Comparison of ENCODE assay signal across 8 cellular contexts in genomic region chr2:136116813-136117390, GRCh38. TPM values are rescaled to one million over a fixed set of nuclear protein-coding genes. Genes with fewer than 3 reads are reported as not detected.
DNase-seq lines count a peak whose midpoint lies in the region; ATAC-seq, FAIRE-seq and TF ChIP-seq lines count a peak whose summit lies in the region.

No MANE protein-coding gene starts in this region.

- no peak for TF ChIP-seq CTCF in HCT116 (IDR thresholded peaks at IDR 0.05 in 2 of 3, conservative IDR thresholded peaks at IDR 0.05 in 1 of 3; ENCODE audit: borderline replicate concordance in 1 of 3, insufficient read depth in 1 of 3, low read depth in 2 of 3, low read length in 2 of 3)
- no peak for TF ChIP-seq CTCF in heart left ventricle (IDR thresholded peaks at IDR 0.05)
- TF ChIP-seq CTCF in gastrocnemius medialis (IDR thresholded peaks at IDR 0.05 in 4 of 5, conservative IDR thresholded peaks at IDR 0.05 in 1 of 5) = no peak

- no peaks in the 10 kb centered on the region for H3K79me2 ChIP-seq in HCT116 (ENCODE audit: insufficient read depth, low read length)

- CTCF ChIA-PET in HCT116 (lab: Charles Lee) = no interaction called here

- H3K4me1 Mint-ChIP-seq in activated T-helper 2 cell treated with anti-CD3 and anti-CD28 coated beads, Interferon-gamma antibody, Interleukin-2, Interleukin-4, amounts not matched to agents 10 μg/mL and 5 μg/mL and 100 μg/mL, durations not matched to agents 14 hours and 24 hours and 36 hours (ENCODE audit: low read depth) = peaks cover 51% of the 10 kb centered on the region

- H3K4me2 ChIP-seq in HCT116 (ENCODE audit: low read length) = peak overlapping the region; percentile 90

- BruUV-seq in HCT116 (replicated peaks; lab: Mats Ljungman, UMichigan) = no TSS peak

- RAD21 ChIA-PET in HCT116 (lab: Charles Lee; ENCODE audit: low non-redundant PET in 1 of 2, low total read pairs in 2 of 2, uncharacterized antibody in 2 of 2, unreplicated experiment in 2 of 2) = no interaction called here

- H3K4me1 ChIP-seq in HCT116 (ENCODE audit: control insufficient read depth in 1 of 2, insufficient read depth in 2 of 2, low read length in 2 of 2) (peaks cover 11 to 28% of the 10 kb centered on the region in 2 experiments; a peak in 3 of 4 replicates), heart left ventricle (peaks cover 0 to 64% (median 19%) of the 10 kb centered on the region in 12 donors), gastrocnemius medialis (peaks cover 4 to 34% of the 10 kb centered on the region in 2 donors)

- ATAC-seq in HCT116 (peak; percentile 63), heart left ventricle (no peak), gastrocnemius medialis (no peak)

- H3K9me3 Mint-ChIP-seq in activated T-helper 2 cell treated with anti-CD3 and anti-CD28 coated beads, Interferon-gamma antibody, Interleukin-2, Interleukin-4, amounts not matched to agents 10 μg/mL and 5 μg/mL and 100 μg/mL, durations not matched to agents 14 hours and 24 hours and 36 hours = no peaks in the 10 kb centered on the region

- no peak overlapping the region; the same call in 1 of the 2 replicates for H3K27ac ChIP-seq in HCT116 (ENCODE audit: low read depth, low read length)
- peak overlapping the region in 10 of 12 donors; percentile 1 to 91 (median 57) for H3K27ac ChIP-seq in heart left ventricle
- H3K27ac ChIP-seq in gastrocnemius medialis = peak overlapping the region in 1 of 4 donors; percentile 57

- peak overlapping the region; percentile 64 for H2AFZ ChIP-seq in HCT116 (ENCODE audit: low read depth, low read length, poor library complexity, severe bottlenecking)

- intact Hi-C loops in HCT116 (cut with micrococcal nuclease) = loop anchor here (10.0 kb wide), 1 partner anchor 202 kb away; no protein-coding TSS in a partner anchor
- intact Hi-C loops in activated T-helper 2 cell treated with anti-CD3 and anti-CD28 coated beads, Interferon-gamma antibody, Interleukin-2, Interleukin-4, amounts not matched to agents 10 μg/mL and 5 μg/mL and 100 μg/mL, durations not matched to agents 14 hours and 24 hours and 36 hours (cut with micrococcal nuclease) = loop anchor here (1.0 to 10.0 kb wide), 8 partner anchors 60 to 1200 kb away; partner anchors contain the start of genes CCNT2, DARS1, MCM6 and RAB3GAP1
- intact Hi-C loops in heart left ventricle (cut with DNase I) = loop anchor here in 8 of 10 donors (2.0 to 10.0 kb wide), 11 partner anchors 90 to 265 kb away; partner anchors contain the start of gene DARS1 (in 2 of the 8)
- intact Hi-C loops in gastrocnemius medialis (cut with DNase I; ENCODE audit: low total_unique reads) = loop anchor here (5.0 to 10.0 kb wide), 3 partner anchors 102 to 268 kb away; no protein-coding TSS in a partner anchor

- H3K27me3 ChIP-seq in HCT116 (ENCODE audit: insufficient read depth, low read length) = peaks cover 66% of the 10 kb centered on the region
- peaks cover 0 to 47% (median 31%) of the 10 kb centered on the region in 9 donors for H3K27me3 ChIP-seq in heart left ventricle
- peaks cover 40 to 92% (median 64%) of the 10 kb centered on the region in 3 donors for H3K27me3 ChIP-seq in gastrocnemius medialis

- TF ChIP-seq POLR2A in HCT116 (IDR thresholded peaks at IDR 0.05; ENCODE audit: borderline replicate concordance, extremely low read depth, insufficient read depth, insufficient read length) = no peak
- TF ChIP-seq POLR2A in heart left ventricle (IDR thresholded peaks at IDR 0.05) = no peak
- no peak for TF ChIP-seq POLR2A in gastrocnemius medialis (IDR thresholded peaks at IDR 0.05)

- H3K9ac ChIP-seq in HCT116 (ENCODE audit: low read length) = no peak overlapping the region

- peak overlapping the region; percentile 44 to 59 for H3K4me3 ChIP-seq in HCT116 (replicated peaks in 1 of 2; ENCODE audit: low read depth in 1 of 2, low read length in 2 of 2)
- peak overlapping the region; percentile 33 to 82 (median 60) for H3K4me3 ChIP-seq in heart left ventricle
- peak overlapping the region; percentile 48 to 67 (median 56) for H3K4me3 ChIP-seq in gastrocnemius medialis

- peak; percentile 86 for FAIRE-seq in GM18507 (lab: Jason Lieb, UNC)

- TF ChIP-seq RAD21 in HCT116 (IDR thresholded peaks at IDR 0.05; ENCODE audit: low read depth) = no peak

- H3K36me3 ChIP-seq in HCT116 (ENCODE audit: control insufficient read depth in 1 of 2, insufficient read depth in 2 of 2, low read length in 2 of 2) = no peaks in the 10 kb centered on the region
- H3K36me3 ChIP-seq in heart left ventricle = peaks cover 0 to 26% (median 7%) of the 10 kb centered on the region in 9 donors
- H3K36me3 ChIP-seq in gastrocnemius medialis = no peaks in the 10 kb centered on the region

- H3K4me3 Mint-ChIP-seq in activated T-helper 2 cell treated with anti-CD3 and anti-CD28 coated beads, Interferon-gamma antibody, Interleukin-2, Interleukin-4, amounts not matched to agents 10 μg/mL and 5 μg/mL and 100 μg/mL, durations not matched to agents 14 hours and 24 hours and 36 hours (ENCODE audit: low read depth) = peak overlapping the region; percentile 97

- POLR2A ChIA-PET in HCT116 (lab: Charles Lee) = interaction anchor here (1.0 kb wide), 1 partner anchor 9 kb away, joined by 3 read pairs; no protein-coding TSS in a partner anchor

- peaks cover 20% of the 10 kb centered on the region for H3K27me3 Mint-ChIP-seq in activated T-helper 2 cell treated with anti-CD3 and anti-CD28 coated beads, Interferon-gamma antibody, Interleukin-2, Interleukin-4, amounts not matched to agents 10 μg/mL and 5 μg/mL and 100 μg/mL, durations not matched to agents 14 hours and 24 hours and 36 hours (ENCODE audit: low read depth)

- in situ Hi-C loops in gastrocnemius medialis (cut with MboI; ENCODE audit: low sequenced_read_pairs in 4 of 4) = no loop called here

- 0 to 3% (median 1%) methylated on average over 21 to 57 of the region's 57 CpGs; no CpG with 5 or more reads in 1 of the 4 donors for WGBS in heart left ventricle, 4 donors

- no peaks in the 10 kb centered on the region for H3K9me2 ChIP-seq in HCT116 (ENCODE audit: insufficient read depth)

- H4K20me1 ChIP-seq in HCT116 (ENCODE audit: insufficient read depth) = no peaks in the 10 kb centered on the region

- H3K9me3 ChIP-seq in HCT116 (ENCODE audit: control insufficient read depth in 1 of 2, insufficient read depth in 1 of 2, low read depth in 1 of 2, low read length in 2 of 2) (no peaks in the 10 kb centered on the region), heart left ventricle (no peaks in the 10 kb centered on the region), gastrocnemius medialis (no peaks in the 10 kb centered on the region)

- DNase-seq in GM18507 (ENCODE audit: extremely low spot score, insufficient read length, low read depth) (peak; percentile 49), HCT116 (ENCODE audit: low read depth, low spot score) (no peak), NAMALWA (ENCODE audit: low spot score) (peak; percentile 73), heart left ventricle (peak; percentile 32 to 70 (median 43)), gastrocnemius medialis (no peak), UCSD-AML1 (lab: John Stamatoyannopoulos, UW; ENCODE audit: unreplicated experiment) (no peak), SHP77 (lab: John Stamatoyannopoulos, UW) (no peak)
- peak; percentile 66 for DNase-seq in activated T-helper 2 cell treated with anti-CD3 and anti-CD28 coated beads, Interferon-gamma antibody, Interleukin-2, Interleukin-4, amounts not matched to agents 10 μg/mL and 5 μg/mL and 100 μg/mL, durations not matched to agents 14 hours and 24 hours and 36 hours (ENCODE audit: low spot score)

- peaks cover 50% of the 10 kb centered on the region for H3K36me3 Mint-ChIP-seq in activated T-helper 2 cell treated with anti-CD3 and anti-CD28 coated beads, Interferon-gamma antibody, Interleukin-2, Interleukin-4, amounts not matched to agents 10 μg/mL and 5 μg/mL and 100 μg/mL, durations not matched to agents 14 hours and 24 hours and 36 hours (ENCODE audit: low read depth)

- peak overlapping the region; percentile 96 for H3K27ac Mint-ChIP-seq in activated T-helper 2 cell treated with anti-CD3 and anti-CD28 coated beads, Interferon-gamma antibody, Interleukin-2, Interleukin-4, amounts not matched to agents 10 μg/mL and 5 μg/mL and 100 μg/mL, durations not matched to agents 14 hours and 24 hours and 36 hours

TF ChIP-seq in HCT116, 20 proteins besides CTCF, POLR2A, EP300 and RAD21 (continues in another document):
- TF ChIP-seq ZBTB33 (IDR thresholded peaks at IDR 0.05; ENCODE audit: extremely low read depth, insufficient replicate concordance, low read length) (no peak), POLR2AphosphoS5 (IDR thresholded peaks at IDR 0.05; ENCODE audit: low read depth, low read length) (no peak), ATF3 (IDR thresholded peaks at IDR 0.05) (no peak), MAX (IDR thresholded peaks at IDR 0.05) (no peak), EZH2 (IDR thresholded peaks at IDR 0.05) (no peak)

RNA-seq across cellular contexts. Expression of gene CXCR4, which starts 1.0 kb away (rescaled TPM):
- total RNA-seq in HCT116 (2021; ENCODE audit: unreplicated experiment) = 1.3 TPM
- 0.91 and 2.8 TPM in 2 replicates for polyA plus RNA-seq in HCT116 (2012)
- total RNA-seq in activated T-helper 2 cell treated with anti-CD3 and anti-CD28 coated beads, Interferon-gamma antibody, Interleukin-2, Interleukin-4, amounts not matched to agents 10 μg/mL and 5 μg/mL and 100 μg/mL, durations not matched to agents 14 hours and 24 hours and 36 hours = 140 and 144 TPM in 2 replicates
- total RNA-seq in heart left ventricle = 10 to 100 TPM in 2 of 9 donors, 1 to 10 TPM in 7; 1.2 to 21.3 (median 3.7) TPM
- polyA plus RNA-seq in heart left ventricle = 1 to 10 TPM; 1.1 to 4.3 TPM
- total RNA-seq in gastrocnemius medialis = 1 to 10 TPM; 2.5 to 6.6 (median 4.0) TPM

Comparison
In these comparisons a context has a peak if more than half of its experiments do, and no peak if none do; other contexts are left out.
1. DNase-seq: peak in GM18507 (single experiment), NAMALWA (single experiment), activated T-helper 2 cell treated with anti-CD3 and anti-CD28 coated beads, Interferon-gamma antibody, Interleukin-2, Interleukin-4, amounts not matched to agents 10 μg/mL and 5 μg/mL and 100 μg/mL, durations not matched to agents 14 hours and 24 hours and 36 hours (single experiment) and heart left ventricle (5 of 5); none in HCT116 (single experiment), gastrocnemius medialis (0 of 2), UCSD-AML1 (single experiment) and SHP77 (0 of 2).
2. Peak in every context shown above with its lines, with median percentiles within 50 percentile points of each other: H3K4me3 ChIP-seq.